18 cellular contexts compared by ENCODE assay signal in genomic region chr1:2283991-2284895, GRCh38. TPM values are rescaled to one million over a fixed set of nuclear protein-coding genes. Genes with fewer than 3 reads are reported as not detected.
DNase-seq lines count a peak whose midpoint lies in the region; ATAC-seq and TF ChIP-seq lines count a peak whose summit lies in the region.
"Had no signal": no experiment of that assay in that cellular context is flagged by ENCODE, and none has a peak within 500 bp of the region (broad histone marks: within the 10 kb centered on the region; RNA-seq: fewer than 3 reads in every experiment).

No MANE protein-coding gene starts in this region.

- H3K36me3 ChIP-seq in endodermal cell (ENCODE audit: control insufficient read depth, insufficient read depth, low read length) (no peaks in the 10 kb centered on the region), right lobe of liver (no peaks in the 10 kb centered on the region)

- H3K9ac ChIP-seq in endodermal cell (ENCODE audit: extremely low read depth, low read length, poor library complexity, severe bottlenecking), result no peak overlapping the region

- TF ChIP-seq CTCF in HFFc6 (IDR thresholded peaks at IDR 0.05) (no peak), endodermal cell (conservative IDR thresholded peaks at IDR 0.05) (no peak), right lobe of liver (IDR thresholded peaks at IDR 0.05) (no peak)

- H3K9me3 Mint-ChIP-seq in HFFc6, result no peaks in the 10 kb centered on the region
- H3K9me3 Mint-ChIP-seq in endodermal cell, result peaks cover 7% of the 10 kb centered on the region
- H3K9me3 Mint-ChIP-seq in stimulated activated effector memory CD8-positive, alpha-beta T cell treated with anti-CD3 and anti-CD28 coated beads, Interleukin-12 subunit alpha, Interleukin-12 subunit beta, amount 100 ng/mL, for 72 hours, result no peaks in the 10 kb centered on the region
- H3K9me3 Mint-ChIP-seq: memory B cell had no signal

- ATAC-seq in right lobe of liver, result peak; percentile 36 to 84 (median 61)
- ATAC-seq in stimulated activated effector memory CD8-positive, alpha-beta T cell treated with anti-CD3 and anti-CD28 coated beads, Interleukin-12 subunit alpha, Interleukin-12 subunit beta, amount 100 ng/mL, for 72 hours, result peak; percentile 19
- no peak for ATAC-seq in HG03280 (IDR thresholded peaks at IDR 0.05; ENCODE audit: unreplicated experiment)
- no peak for ATAC-seq in HG02870 (IDR thresholded peaks at IDR 0.05; ENCODE audit: unreplicated experiment)
- ATAC-seq: activated CD4-positive, alpha-beta T cell treated with anti-CD3 and anti-CD28 coated beads for 36 hours had no signal

- peaks cover 15% of the 10 kb centered on the region for H3K4me1 Mint-ChIP-seq in HFFc6 (ENCODE audit: low read depth)
- peaks cover 4% of the 10 kb centered on the region for H3K4me1 Mint-ChIP-seq in endodermal cell
- peaks cover 29% of the 10 kb centered on the region for H3K4me1 Mint-ChIP-seq in stimulated activated effector memory CD8-positive, alpha-beta T cell treated with anti-CD3 and anti-CD28 coated beads, Interleukin-12 subunit alpha, Interleukin-12 subunit beta, amount 100 ng/mL, for 72 hours

- H3K4me3 ChIP-seq in endodermal cell (ENCODE audit: low read length), result no peak overlapping the region
- no peak overlapping the region for H3K4me3 ChIP-seq in right lobe of liver

- 90 to 95% methylated on average over 10 to 27 of the region's 27 CpGs for WGBS in endodermal cell (ENCODE audit: insufficient coverage in 1 of 2, insufficient read length in 1 of 2), 2 experiments
- WGBS in right lobe of liver (ENCODE audit: insufficient coverage, low coverage, low lambda C conversion rate, missing lambda C conversion rate), result 64% methylated on average over 11 of the region's 27 CpGs

- H3K27ac ChIP-seq in endodermal cell (ENCODE audit: low read depth, low read length) (peak overlapping the region; percentile 24), right lobe of liver (peak overlapping the region in 2 of 3 donors; percentile 37 to 84)

- no peak for TF ChIP-seq POLR2A in right lobe of liver (IDR thresholded peaks at IDR 0.05)

- intact Hi-C loops in right lobe of liver (cut with DNase I), result no loop called here

- peak overlapping the region; percentile 26; the same call in 1 of the 2 replicates for H3K27ac Mint-ChIP-seq in HFFc6
- no peak overlapping the region for H3K27ac Mint-ChIP-seq in endodermal cell
- no peak overlapping the region for H3K27ac Mint-ChIP-seq in stimulated activated effector memory CD8-positive, alpha-beta T cell treated with anti-CD3 and anti-CD28 coated beads, Interleukin-12 subunit alpha, Interleukin-12 subunit beta, amount 100 ng/mL, for 72 hours
- H3K27ac Mint-ChIP-seq: activated CD4-positive, alpha-beta T cell treated with anti-CD3 and anti-CD28 coated beads for 36 hours; memory B cell had no signal

- H3K27me3 ChIP-seq in endodermal cell (ENCODE audit: control insufficient read depth, insufficient read depth, low read length, poor library complexity, severe bottlenecking) (no peaks in the 10 kb centered on the region), right lobe of liver (no peaks in the 10 kb centered on the region)

- H3K4me1 ChIP-seq in endodermal cell (ENCODE audit: control insufficient read depth, insufficient read depth, low read length) (no peaks in the 10 kb centered on the region), right lobe of liver (peaks cover 0 to 44% (median 14%) of the 10 kb centered on the region in 4 donors)

- no peaks in the 10 kb centered on the region for H3K9me3 ChIP-seq in endodermal cell (ENCODE audit: control insufficient read depth, low read length)
- no peaks in the 10 kb centered on the region for H3K9me3 ChIP-seq in right lobe of liver

- H3K4me3 Mint-ChIP-seq in HFFc6 (no peak overlapping the region), endodermal cell (no peak overlapping the region)
- no peak overlapping the region for H3K4me3 Mint-ChIP-seq in stimulated activated effector memory CD8-positive, alpha-beta T cell treated with anti-CD3 and anti-CD28 coated beads, Interleukin-12 subunit alpha, Interleukin-12 subunit beta, amount 100 ng/mL, for 72 hours
- H3K4me3 Mint-ChIP-seq: activated CD4-positive, alpha-beta T cell treated with anti-CD3 and anti-CD28 coated beads for 36 hours; memory B cell had no signal

- DNase-seq in HFFc6, result no peak
- no peak for DNase-seq in endodermal cell
- DNase-seq in right lobe of liver, result peak; percentile 29 to 77 (median 74)
- DNase-seq in stimulated activated effector memory CD8-positive, alpha-beta T cell treated with anti-CD3 and anti-CD28 coated beads, Interleukin-12 subunit alpha, Interleukin-12 subunit beta, amount 100 ng/mL, for 72 hours (ENCODE audit: low spot score in 2 of 2), result no peak
- no peak for DNase-seq in inferior parietal cortex (ENCODE audit: extremely low spot score)
- no peak for DNase-seq in GM19238 (ENCODE audit: insufficient read length, low spot score)
- DNase-seq: activated CD4-positive, alpha-beta T cell treated with anti-CD3 and anti-CD28 coated beads for 36 hours; activated naive CD4-positive, alpha-beta T cell treated with anti-CD3 and anti-CD28 coated beads, Interleukin-2, amount 50 U/mL, for 16 hours; effector CD4-positive, alpha-beta T cell; GF-D8; KG1; NCI-H1417 treated with DMSO at 0.1 percent for 48 hours; NCI-H345; SIG-M5; T-helper 9 cell had no signal

- H3K36me3 Mint-ChIP-seq in HFFc6 (ENCODE audit: low read depth) (no peaks in the 10 kb centered on the region), endodermal cell (ENCODE audit: low read depth) (peaks cover 31% of the 10 kb centered on the region)
- H3K36me3 Mint-ChIP-seq in stimulated activated effector memory CD8-positive, alpha-beta T cell treated with anti-CD3 and anti-CD28 coated beads, Interleukin-12 subunit alpha, Interleukin-12 subunit beta, amount 100 ng/mL, for 72 hours, result no peaks in the 10 kb centered on the region

- H3K27me3 Mint-ChIP-seq in HFFc6 (ENCODE audit: insufficient read depth) (peaks cover 1% of the 10 kb centered on the region; the same call in 1 of the 2 replicates), endodermal cell (ENCODE audit: insufficient read depth) (no peaks in the 10 kb centered on the region)
- H3K27me3 Mint-ChIP-seq: activated CD4-positive, alpha-beta T cell treated with anti-CD3 and anti-CD28 coated beads for 36 hours; memory B cell had no signal

RNA-seq across cellular contexts. Expression of gene SKI, which starts 56.1 kb away (rescaled TPM):
- total RNA-seq in HFFc6 (2021; fragmentation: NEBNext Ultra II Directional; extraction: Animal tissue kit (Norgen Biotek cat#: 25700)), result 10 to 100 TPM; 63.7 to 76.6 (median 66.1) TPM
- 10 to 100 TPM; 65.4 to 79.2 TPM for total RNA-seq in endodermal cell
- polyA plus RNA-seq in endodermal cell (2013, experiment 1 of 2), result 39.9 TPM
- polyA plus RNA-seq in endodermal cell (2013, experiment 2 of 2), result 37.7 TPM
- total RNA-seq in right lobe of liver, result 10 to 100 TPM; 23.7 to 84.8 (median 31.4) TPM

Comparison
In these comparisons a context has a peak if more than half of its experiments do, and no peak if none do; other contexts are left out.
1. DNase-seq: peak in right lobe of liver (3 of 3); none in HFFc6 (single experiment), endodermal cell (single experiment), stimulated activated effector memory CD8-positive, alpha-beta T cell treated with anti-CD3 and anti-CD28 coated beads, Interleukin-12 subunit alpha, Interleukin-12 subunit beta, amount 100 ng/mL, for 72 hours (0 of 2), inferior parietal cortex (single experiment) and GM19238 (single experiment).
2. ATAC-seq: peak in right lobe of liver (4 of 4) and stimulated activated effector memory CD8-positive, alpha-beta T cell treated with anti-CD3 and anti-CD28 coated beads, Interleukin-12 subunit alpha, Interleukin-12 subunit beta, amount 100 ng/mL, for 72 hours (single experiment); none in HG03280 (single experiment) and HG02870 (single experiment).